Comparison of ENCODE assay signal across 10 cellular contexts in genomic region chr17:75589919-75590303, GRCh38. TPM values are rescaled to one million over a fixed set of nuclear protein-coding genes. Genes with fewer than 3 reads are reported as not detected.
A peak's percentile ranks its signal among the peaks of the same experiment; 100 is the strongest.
DNase-seq lines count a peak whose midpoint lies in the region; ATAC-seq and TF ChIP-seq lines count a peak whose summit lies in the region.
"Had no signal": no experiment of that assay in that cellular context is flagged by ENCODE, and none has a peak within 500 bp of the region (broad histone marks: within the 10 kb centered on the region; RNA-seq: fewer than 3 reads in every experiment).

No MANE protein-coding gene starts in this region.

- H3K4me2 ChIP-seq in DND-41 (ENCODE audit: insufficient read depth, low read length) (peak overlapping the region; percentile 83), OCI-LY3 (ENCODE audit: low read length) (peak overlapping the region; percentile 92)

- TF ChIP-seq CTCF in DND-41 (IDR thresholded peaks at IDR 0.05; ENCODE audit: borderline replicate concordance, extremely low read depth, low read length, poor library complexity, severe bottlenecking) (no peak), OCI-LY3 (IDR thresholded peaks at IDR 0.05; ENCODE audit: low read depth, low read length) (no peak), heart left ventricle (IDR thresholded peaks at IDR 0.05) (no peak), endothelial cell (IDR thresholded peaks at IDR 0.05; ENCODE audit: unreplicated experiment) (no peak), GM13976 (IDR thresholded peaks at IDR 0.05; ENCODE audit: borderline replicate concordance, control extremely low read depth, extremely low read depth, insufficient read depth, missing control alignments) (no peak)

- H3K27me3 Mint-ChIP-seq in endothelial cell (ENCODE audit: unreplicated experiment) = peaks cover 8% of the 10 kb centered on the region
- H3K27me3 Mint-ChIP-seq: stimulated activated naive B cell treated with anti-CD40 and anti-IgM and Interleukin-4, amounts not matched to agents 10 μg/mL and 1 μg/mL and 100 μg/mL, for 72 hours had no signal

- no peak overlapping the region; the same call in 1 of the 2 replicates for H3K27ac ChIP-seq in DND-41 (ENCODE audit: low read length)
- H3K27ac ChIP-seq in OCI-LY3 (ENCODE audit: low read length) = no peak overlapping the region
- H3K27ac ChIP-seq in heart left ventricle = peak overlapping the region; percentile 44 to 98 (median 92)
- H3K27ac ChIP-seq: brain microvascular endothelial cell had no signal

- H2AFZ ChIP-seq in DND-41 (ENCODE audit: low read depth, low read length) (peak overlapping the region; percentile 92), OCI-LY3 (ENCODE audit: low read depth, low read length) (no peak overlapping the region; the same call in 1 of the 2 replicates)

- in situ Hi-C loops in ACHN (cut with HindIII; ENCODE audit: low pct_ligation_motif_present, low pct_unique_long_range_greater_than_20kb, low sequenced_read_pairs) = no loop called here
- in situ Hi-C loops in GM13976 (cut with MboI; ENCODE audit: low sequenced_read_pairs, unreplicated experiment) = no loop called here

- H3K36me3 ChIP-seq in DND-41 (ENCODE audit: insufficient read depth, low read length) = no peaks in the 10 kb centered on the region
- H3K36me3 ChIP-seq in OCI-LY3 (replicated peaks; ENCODE audit: low read depth, low read length) = no peaks in the 10 kb centered on the region
- peaks cover 0 to 4% (median 0%) of the 10 kb centered on the region in 9 donors for H3K36me3 ChIP-seq in heart left ventricle
- H3K36me3 ChIP-seq: brain microvascular endothelial cell had no signal

- ATAC-seq in DND-41 (ENCODE audit: insufficient read depth, low read depth) = no peak
- ATAC-seq in heart left ventricle = no peak

- no peaks in the 10 kb centered on the region for H3K36me3 Mint-ChIP-seq in endothelial cell (ENCODE audit: low read depth, unreplicated experiment)

- H3K9me3 ChIP-seq in DND-41 (ENCODE audit: insufficient read depth, low read length, severe bottlenecking) = no peaks in the 10 kb centered on the region
- no peaks in the 10 kb centered on the region for H3K9me3 ChIP-seq in OCI-LY3 (ENCODE audit: insufficient read depth, low read length)
- no peaks in the 10 kb centered on the region for H3K9me3 ChIP-seq in heart left ventricle

- H3K4me1 ChIP-seq in DND-41 (ENCODE audit: insufficient read depth, low read length) = peaks cover 21% of the 10 kb centered on the region
- peaks cover 3% of the 10 kb centered on the region; the same call in 1 of the 2 replicates for H3K4me1 ChIP-seq in OCI-LY3 (ENCODE audit: low read length)
- H3K4me1 ChIP-seq in heart left ventricle = peaks cover 0 to 29% (median 14%) of the 10 kb centered on the region in 12 donors

- TF ChIP-seq POLR2A in heart left ventricle (IDR thresholded peaks at IDR 0.05) = no peak

- H4K20me1 ChIP-seq in DND-41 (ENCODE audit: insufficient read depth, low read length) (no peaks in the 10 kb centered on the region), OCI-LY3 (ENCODE audit: insufficient read depth, low read length) (no peaks in the 10 kb centered on the region)

- H3K27me3 ChIP-seq in DND-41 (ENCODE audit: insufficient read depth, low read length, poor library complexity) = peaks cover 15% of the 10 kb centered on the region
- peaks cover 13% of the 10 kb centered on the region for H3K27me3 ChIP-seq in OCI-LY3 (ENCODE audit: low read depth, low read length)
- no peaks in the 10 kb centered on the region for H3K27me3 ChIP-seq in heart left ventricle

- H3K9ac ChIP-seq in DND-41 (ENCODE audit: low read depth, low read length) (peak overlapping the region; percentile 62), OCI-LY3 (ENCODE audit: low read length) (peak overlapping the region; percentile 73; the same call in 1 of the 2 replicates)

- H3K4me3 Mint-ChIP-seq in endothelial cell (ENCODE audit: unreplicated experiment) = no peak overlapping the region

- no peak overlapping the region for H3K27ac Mint-ChIP-seq in endothelial cell (ENCODE audit: unreplicated experiment)

- DNase-seq in DND-41 = no peak
- DNase-seq in heart left ventricle = peak in 2 of 5 donors; percentile 30 to 69
- peak; percentile 39 for DNase-seq in retina
- DNase-seq in ACHN = no peak
- DNase-seq in endothelial cell (ENCODE audit: low spot score) = no peak
- DNase-seq in GM13976 (ENCODE audit: low spot score) = no peak
- no peak for DNase-seq in cerebellar nuclear complex (lab: John Stamatoyannopoulos, UW)
- DNase-seq: brain microvascular endothelial cell had no signal

- no peaks in the 10 kb centered on the region for H3K9me3 Mint-ChIP-seq in endothelial cell (ENCODE audit: unreplicated experiment)
- H3K9me3 Mint-ChIP-seq: stimulated activated naive B cell treated with anti-CD40 and anti-IgM and Interleukin-4, amounts not matched to agents 10 μg/mL and 1 μg/mL and 100 μg/mL, for 72 hours had no signal

- H3K4me1 Mint-ChIP-seq in endothelial cell (ENCODE audit: unreplicated experiment) = no peaks in the 10 kb centered on the region

- WGBS in heart left ventricle, 4 donors = 63 to 68% (median 67%) methylated on average over 20 to 29 of the region's 29 CpGs

- peak overlapping the region in 1 of 2 experiments; percentile 63; a peak in 2 of 4 replicates for H3K4me3 ChIP-seq in DND-41 (ENCODE audit: low read depth in 1 of 2, low read length in 2 of 2)
- H3K4me3 ChIP-seq in OCI-LY3 (ENCODE audit: low read length) = peak overlapping the region; percentile 82
- H3K4me3 ChIP-seq in heart left ventricle = peak overlapping the region; percentile 20 to 92 (median 75)

- H3K79me2 ChIP-seq in DND-41 (ENCODE audit: insufficient read depth, low read length) (no peaks in the 10 kb centered on the region), OCI-LY3 (ENCODE audit: low read length) (no peaks in the 10 kb centered on the region)

- intact Hi-C loops in heart left ventricle (cut with DNase I) = loop anchor here in 9 of 10 donors (1.0 to 10.0 kb wide), 11 partner anchors 63 to 318 kb away; partner anchors contain the start of genes CASKIN2 (in 6 of the 9), TSEN54 (in 5 of the 9), LLGL2 (in 3 of the 9) and MIF4GD (in 1 of the 9)

RNA-seq across cellular contexts. Expression of gene MYO15B, which starts 2.3 kb away (rescaled TPM):
- 10 to 100 TPM; 14.0 to 76.4 (median 42.9) TPM for total RNA-seq in heart left ventricle
- 10 to 100 TPM; 23.5 to 72.0 TPM for polyA plus RNA-seq in heart left ventricle
- 224 TPM for total RNA-seq in endothelial cell (ENCODE audit: unreplicated experiment)

RNA-seq across cellular contexts. Expression of gene SMIM5, which starts 43.3 kb away (rescaled TPM):
- 10 to 100 TPM in 2 of 9 donors, 1 to 10 TPM in 7; 1.8 to 18.2 (median 6.8) TPM for total RNA-seq in heart left ventricle
- polyA plus RNA-seq in heart left ventricle = 10 to 100 TPM in 1 of 2 donors, 1 to 10 TPM in 1; 3.7 to 17.7 TPM
- 1.1 TPM for total RNA-seq in endothelial cell (ENCODE audit: unreplicated experiment)

Comparison
In these comparisons a context has a peak if more than half of its experiments do, and no peak if none do; other contexts are left out.
1. H3K27ac ChIP-seq: peak in heart left ventricle (12 of 12); none in DND-41 (single experiment) and OCI-LY3 (single experiment).